ENCODE assay signal across 11 cellular contexts in genomic region chr4:1199556-1200331, GRCh38. TPM values are rescaled to one million over a fixed set of nuclear protein-coding genes. Genes with fewer than 3 reads are reported as not detected.
A peak's percentile ranks its signal among the peaks of the same experiment; 100 is the strongest.
DNase-seq lines count a peak whose midpoint lies in the region; ATAC-seq and TF ChIP-seq lines count a peak whose summit lies in the region.
"Had no signal": no experiment of that assay in that cellular context is flagged by ENCODE, and none has a peak within 500 bp of the region (broad histone marks: within the 10 kb centered on the region; RNA-seq: fewer than 3 reads in every experiment).

No MANE protein-coding gene starts in this region.

- no peaks in the 10 kb centered on the region for H3K9me2 ChIP-seq in SU-DHL-6 (replicated peaks; ENCODE audit: insufficient read depth, low read length)

- no peak overlapping the region for H2AFZ ChIP-seq in SU-DHL-6 (ENCODE audit: low read depth, low read length, severe bottlenecking)

- peaks cover 3 to 28% (median 7%) of the 10 kb centered on the region in 3 donors for H3K36me3 Mint-ChIP-seq in CD8-positive, alpha-beta memory T cell

- 0 out of 2 replicates have a peak, but pooled peaks cover 6% of the 10 kb centered on the region for H3K79me2 ChIP-seq in SU-DHL-6 (ENCODE audit: insufficient read depth, low read length)

- no peak for TF ChIP-seq POLR2A in ovary (IDR thresholded peaks at IDR 0.05)

- H3K4me3 Mint-ChIP-seq in CD8-positive, alpha-beta memory T cell, result peak overlapping the region; percentile 64 to 98 (median 89)

- ATAC-seq in HG03135 (IDR thresholded peaks at IDR 0.05; ENCODE audit: unreplicated experiment), result no peak

- peak overlapping the region; percentile 59 for H3K4me3 ChIP-seq in CD8-positive, alpha-beta memory T cell (ENCODE audit: low read length)
- H3K4me3 ChIP-seq in SU-DHL-6 (ENCODE audit: insufficient read depth, low read length, poor library complexity, severe bottlenecking), result no peak overlapping the region
- peak overlapping the region in 1 of 2 donors; percentile 31 for H3K4me3 ChIP-seq in esophagus (ENCODE audit: low read depth in 1 of 2, low read length in 2 of 2)
- no peak overlapping the region for H3K4me3 ChIP-seq in ovary

- H3K27ac Mint-ChIP-seq in CD8-positive, alpha-beta memory T cell, result peak overlapping the region; percentile 92 to 100 (median 96)

- H3F3A ChIP-seq in SU-DHL-6 (ENCODE audit: insufficient read depth), result peaks cover 20% of the 10 kb centered on the region

- TF ChIP-seq CTCF in SU-DHL-6 (IDR thresholded peaks at IDR 0.05; ENCODE audit: insufficient read depth, low read length, poor library complexity, severe bottlenecking) (no peak), ovary (IDR thresholded peaks at IDR 0.05) (no peak)

- no peaks in the 10 kb centered on the region for H3K9me3 ChIP-seq in CD8-positive, alpha-beta memory T cell (ENCODE audit: low read length)
- H3K9me3 ChIP-seq in SU-DHL-6 (ENCODE audit: insufficient read depth, low read length) (no peaks in the 10 kb centered on the region), esophagus (ENCODE audit: control insufficient read depth in 2 of 2, insufficient read depth in 1 of 2, low read depth in 1 of 2, low read length in 1 of 2) (no peaks in the 10 kb centered on the region), ovary (no peaks in the 10 kb centered on the region)

- no peaks in the 10 kb centered on the region for H3K9me3 Mint-ChIP-seq in CD8-positive, alpha-beta memory T cell

- CTCF ChIA-PET in CD8-positive, alpha-beta memory T cell (lab: Charles Lee), result interaction anchor here (1.2 to 5.5 kb wide), 3 partner anchors 17 to 69 kb away, joined by 3 to 38 read pairs (median 4); no protein-coding TSS in a partner anchor

- H3K4me1 Mint-ChIP-seq in CD8-positive, alpha-beta memory T cell, result peaks cover 56 to 83% (median 63%) of the 10 kb centered on the region in 3 donors

- H3K4me2 ChIP-seq in SU-DHL-6 (ENCODE audit: low read depth, low read length, poor library complexity, severe bottlenecking), result peak overlapping the region; percentile 61

- H3K27me3 ChIP-seq in CD8-positive, alpha-beta memory T cell (ENCODE audit: insufficient read depth, low read length, poor library complexity, severe bottlenecking), result no peaks in the 10 kb centered on the region
- H3K27me3 ChIP-seq in SU-DHL-6 (ENCODE audit: low read length) (no peaks in the 10 kb centered on the region), esophagus (ENCODE audit: control insufficient read depth in 1 of 2, insufficient read depth in 2 of 2, low read length in 2 of 2) (no peaks in the 10 kb centered on the region), ovary (no peaks in the 10 kb centered on the region)

- intact Hi-C loops in ovary (cut with DNase I), result no loop called here

- peaks cover 8% of the 10 kb centered on the region for H3K36me3 ChIP-seq in CD8-positive, alpha-beta memory T cell (ENCODE audit: insufficient read depth, low read length)
- no peaks in the 10 kb centered on the region for H3K36me3 ChIP-seq in SU-DHL-6 (ENCODE audit: low read length)
- H3K36me3 ChIP-seq in esophagus (ENCODE audit: control insufficient read depth in 2 of 2, insufficient read depth in 2 of 2, low read length in 1 of 2), result no peaks in the 10 kb centered on the region
- H3K36me3 ChIP-seq in ovary, result no peaks in the 10 kb centered on the region

- H3K27me3 Mint-ChIP-seq in CD8-positive, alpha-beta memory T cell, result no peaks in the 10 kb centered on the region

- H3K9ac ChIP-seq in SU-DHL-6 (ENCODE audit: low read length), result peak overlapping the region; percentile 61

- H3K27ac ChIP-seq in CD8-positive, alpha-beta memory T cell (ENCODE audit: low read depth, low read length), result peak overlapping the region; percentile 81
- H3K27ac ChIP-seq in SU-DHL-6 (ENCODE audit: low read depth, low read length), result peak overlapping the region; percentile 92
- peak overlapping the region; percentile 22 to 38 for H3K27ac ChIP-seq in esophagus (ENCODE audit: low read depth in 2 of 2, low read length in 1 of 2)
- peak overlapping the region in 1 of 2 donors; percentile 6 for H3K27ac ChIP-seq in ovary
- H3K27ac ChIP-seq: epithelial cell of prostate had no signal

- no peaks in the 10 kb centered on the region for H4K20me1 ChIP-seq in SU-DHL-6 (ENCODE audit: low read depth, low read length)

- H3K4me1 ChIP-seq in CD8-positive, alpha-beta memory T cell (ENCODE audit: insufficient read depth, low read length), result peaks cover 47% of the 10 kb centered on the region
- H3K4me1 ChIP-seq in esophagus (ENCODE audit: control insufficient read depth in 2 of 2, insufficient read depth in 2 of 2, low read length in 1 of 2) (peaks cover 0 to 11% of the 10 kb centered on the region in 2 donors), ovary (ENCODE audit: insufficient read depth) (peaks cover 17% of the 10 kb centered on the region)

- DNase-seq in CD8-positive, alpha-beta memory T cell, result no peak
- DNase-seq in ovary, result peak in 3 of 5 donors; percentile 23 to 38 (median 34)
- DNase-seq in NCI-H1694 (lab: John Stamatoyannopoulos, UW), result no peak
- no peak for DNase-seq in NCI-H345 treated with DMSO at 0.1 percent for 48 hours (lab: John Stamatoyannopoulos, UW; ENCODE audit: unreplicated experiment)
- no peak for DNase-seq in KG1 (lab: John Stamatoyannopoulos, UW)
- DNase-seq: DMS53, NCI-H1092 treated with DMSO at 0.1 percent for 48 hours had no signal

- 76 to 77% methylated on average over 27 of the region's 27 CpGs for WGBS in esophagus, 2 donors
- 66 to 68% (median 67%) methylated on average over 27 of the region's 27 CpGs for WGBS in ovary, 3 donors

- TF ChIP-seq EP300 in ovary (IDR thresholded peaks at IDR 0.05), result no peak

- POLR2A ChIA-PET in CD8-positive, alpha-beta memory T cell (lab: Charles Lee), result interaction anchor here (0.6 kb wide), 2 partner anchors 9 to 49 kb away, joined by 3 to 4 read pairs; no protein-coding TSS in a partner anchor

RNA-seq across cellular contexts. Expression of gene SPON2, which starts 27.4 kb away (rescaled TPM):
- 1 to 10 TPM; 2.7 to 3.1 TPM for total RNA-seq in CD8-positive, alpha-beta memory T cell
- polyA plus RNA-seq in CD8-positive, alpha-beta memory T cell, result 43.9 TPM
- 10 to 100 TPM; 17.0 to 26.9 TPM for polyA plus RNA-seq in esophagus
- 100 to 1,000 TPM in 1 of 7 donors, 10 to 100 TPM in 6; 12.2 to 104 (median 55.3) TPM for total RNA-seq in ovary
- polyA plus RNA-seq in ovary, result 10 to 100 TPM in 1 of 2 donors, 1 to 10 TPM in 1; 8.0 to 46.2 TPM

RNA-seq across cellular contexts. Expression of gene CTBP1, which starts 49.2 kb away (rescaled TPM):
- 100 to 1,000 TPM; 139 to 149 TPM for total RNA-seq in CD8-positive, alpha-beta memory T cell
- polyA plus RNA-seq in CD8-positive, alpha-beta memory T cell, result 88.1 TPM
- polyA plus RNA-seq in esophagus (10 to 100 TPM; 71.7 to 87.2 TPM), ovary (100 to 1,000 TPM in 1 of 2 donors, 10 to 100 TPM in 1; 45.7 to 124 TPM)
- 100 to 1,000 TPM in 6 of 7 donors, 10 to 100 TPM in 1; 89.5 to 231 (median 154) TPM for total RNA-seq in ovary

Comparison
In these comparisons a context has a peak if more than half of its experiments do, and no peak if none do; other contexts are left out.
1. DNase-seq: peak in ovary (3 of 5); none in CD8-positive, alpha-beta memory T cell (0 of 5), NCI-H1694 (single experiment), NCI-H345 treated with DMSO at 0.1 percent for 48 hours (single experiment) and KG1 (single experiment).